8 cellular contexts compared by ENCODE assay signal in genomic region chr11:62839050-62840015, GRCh38. TPM values are rescaled to one million over a fixed set of nuclear protein-coding genes. Genes with fewer than 3 reads are reported as not detected.
DNase-seq lines count a peak whose midpoint lies in the region; ATAC-seq and TF ChIP-seq lines count a peak whose summit lies in the region.

WDR74 (minus strand) TSS chr11:62839590; CDS start chr11:62839570, 20 bp downstream.

- H3K4me1 ChIP-seq in liver (ENCODE audit: control insufficient read depth in 4 of 4, insufficient read depth in 4 of 4, low read length in 3 of 4): peaks cover 0 to 30% (median 23%) of the 10 kb centered on the region in 4 donors

- peak within 1 kb of the TSS; percentile 81 to 94 (median 91) for H3K4me3 ChIP-seq in liver (ENCODE audit: low read depth in 1 of 3, low read length in 3 of 3)

- H3K27ac ChIP-seq in liver (ENCODE audit: low read depth in 1 of 2, low read length in 2 of 2): peak within 1 kb of the TSS; percentile 99

- TF ChIP-seq RAD21 in liver (IDR thresholded peaks at IDR 0.05): no peak

- under 1% methylated on average over 66 of the region's 66 CpGs for WGBS in liver

- DNase-seq in C1 segment of cervical spinal cord (lab: John Stamatoyannopoulos, UW) (peak; percentile 35 to 95 (median 89)), NCI-H748 treated with DMSO at 0.1 percent for 48 hours (lab: John Stamatoyannopoulos, UW) (peak; percentile 84), dermis microvascular lymphatic vessel endothelial cell (ENCODE audit: low read depth in 2 of 2) (peak; percentile 90 to 94)
- peak; percentile 74 to 90 for DNase-seq in activated CD4-positive, alpha-beta T cell treated with anti-CD3 and anti-CD28 coated beads, Interleukin-2, amount 50 U/mL, for 24 hours (ENCODE audit: low read depth in 1 of 2, low spot score in 1 of 2)
- peak; percentile 92 for DNase-seq in stimulated activated CD4-positive, alpha-beta T cell treated with anti-CD3 and anti-CD28 coated beads, Interleukin-4, amount 100 ng/mL, for 24 hours

- peaks cover 4 to 20% (median 6%) of the 10 kb centered on the region in 4 donors for H3K36me3 ChIP-seq in liver (ENCODE audit: control insufficient read depth in 4 of 4, insufficient read depth in 3 of 4, low read depth in 1 of 4, low read length in 3 of 4)

- no peak for TF ChIP-seq CTCF in liver (IDR thresholded peaks at IDR 0.05; ENCODE audit: low read depth, low read length, missing input control)

- peak within 1 kb of the TSS; percentile 95 to 100 for H3K9ac ChIP-seq in liver (ENCODE audit: low read depth in 1 of 2, low read length in 2 of 2)

- H3K27me3 ChIP-seq in liver (ENCODE audit: control insufficient read depth in 4 of 4, insufficient read depth in 4 of 4, low read length in 3 of 4): no peaks in the 10 kb centered on the region

- H3K9me3 ChIP-seq in liver (ENCODE audit: control insufficient read depth in 4 of 4, low read length in 3 of 4): no peaks in the 10 kb centered on the region

- ATAC-seq in GM19351 (IDR thresholded peaks at IDR 0.05; ENCODE audit: unreplicated experiment) (peak; percentile 47), HG03571 (IDR thresholded peaks at IDR 0.05; ENCODE audit: unreplicated experiment) (peak; percentile 47)

TF ChIP-seq in liver, 16 proteins besides CTCF, POLR2A, EP300 and RAD21:
- TF ChIP-seq RXRA (IDR thresholded peaks at IDR 0.05): peak; percentile 21 to 50
- peak; percentile 49 for TF ChIP-seq NR2F2 (IDR thresholded peaks at IDR 0.05)
- TF ChIP-seq FOXA2 (IDR thresholded peaks at IDR 0.05): no peak
- TF ChIP-seq MAX (IDR thresholded peaks at IDR 0.05): peak; percentile 99
- TF ChIP-seq REST (IDR thresholded peaks at IDR 0.05): peak; percentile 44
- peak; percentile 99 for TF ChIP-seq YY1 (IDR thresholded peaks at IDR 0.05)
- TF ChIP-seq HNF4A (conservative IDR thresholded peaks at IDR 0.05): peak; percentile 18 to 28
- TF ChIP-seq ATF3 (IDR thresholded peaks at IDR 0.05): no peak
- peak; percentile 41 for TF ChIP-seq TAF1 (conservative IDR thresholded peaks at IDR 0.05)
- peak; percentile 21 to 22 for TF ChIP-seq EGR1 (IDR thresholded peaks at IDR 0.05; ENCODE audit: low read depth in 2 of 2)
- TF ChIP-seq ZBTB33 (IDR thresholded peaks at IDR 0.05): peak; percentile 53
- TF ChIP-seq GABPA (IDR thresholded peaks at IDR 0.05 in 1 of 2, conservative IDR thresholded peaks at IDR 0.05 in 1 of 2): peak; percentile 71 to 94
- TF ChIP-seq HNF4G (IDR thresholded peaks at IDR 0.05): no peak
- peak; percentile 25 for TF ChIP-seq FOXA1 (IDR thresholded peaks at IDR 0.05)
- TF ChIP-seq SP1 (IDR thresholded peaks at IDR 0.05): peak; percentile 68
- TF ChIP-seq JUND (IDR thresholded peaks at IDR 0.05): no peak

RNA-seq across cellular contexts. Expression of gene WDR74, which starts in this region (rescaled TPM):
- total RNA-seq in dermis microvascular lymphatic vessel endothelial cell (40.7 and 79.2 TPM in 2 replicates), liver (10 to 100 TPM; 17.1 to 21.5 TPM)
- 10 to 100 TPM; 19.6 to 22.5 TPM for polyA plus RNA-seq in liver

Comparison
In these comparisons a context has a peak if more than half of its experiments do, and no peak if none do; other contexts are left out.
1. Peak in every context shown above with its lines: DNase-seq, ATAC-seq, H3K4me3 ChIP-seq and H3K27ac ChIP-seq.